1 cellular context compared by ENCODE assay signal in genomic region chr14:48023881-48024280, GRCh38.
TF ChIP-seq lines count a peak whose summit lies in the region.

No MANE protein-coding gene starts in this region.

TF ChIP-seq in GM23338, 12 proteins besides CTCF, POLR2A, EP300 and RAD21 (continued from another document):
- TF ChIP-seq ZNF462 (CRISPR knock-in tag; IDR thresholded peaks at IDR 0.05) (no peak), ZNF331 (CRISPR knock-in tag; IDR thresholded peaks at IDR 0.05; ENCODE audit: low read depth) (no peak), ETS1 (IDR thresholded peaks at IDR 0.05) (no peak), POLR2AphosphoS5 (IDR thresholded peaks at IDR 0.05; ENCODE audit: low read depth) (no peak), NANOG (IDR thresholded peaks at IDR 0.05; ENCODE audit: borderline replicate concordance) (no peak), JUNB (IDR thresholded peaks at IDR 0.05; ENCODE audit: unreplicated experiment) (no peak), ZNF114 (CRISPR knock-in tag; IDR thresholded peaks at IDR 0.05) (no peak), STAT1 (IDR thresholded peaks at IDR 0.05; ENCODE audit: unreplicated experiment) (no peak), EZH2 (IDR thresholded peaks at IDR 0.05; ENCODE audit: low read depth, unreplicated experiment) (no peak), EZH2phosphoT487 (IDR thresholded peaks at IDR 0.05; ENCODE audit: unreplicated experiment) (no peak)
